Comparison of ENCODE assay signal across 8 cellular contexts in the genomic region with DNA sequence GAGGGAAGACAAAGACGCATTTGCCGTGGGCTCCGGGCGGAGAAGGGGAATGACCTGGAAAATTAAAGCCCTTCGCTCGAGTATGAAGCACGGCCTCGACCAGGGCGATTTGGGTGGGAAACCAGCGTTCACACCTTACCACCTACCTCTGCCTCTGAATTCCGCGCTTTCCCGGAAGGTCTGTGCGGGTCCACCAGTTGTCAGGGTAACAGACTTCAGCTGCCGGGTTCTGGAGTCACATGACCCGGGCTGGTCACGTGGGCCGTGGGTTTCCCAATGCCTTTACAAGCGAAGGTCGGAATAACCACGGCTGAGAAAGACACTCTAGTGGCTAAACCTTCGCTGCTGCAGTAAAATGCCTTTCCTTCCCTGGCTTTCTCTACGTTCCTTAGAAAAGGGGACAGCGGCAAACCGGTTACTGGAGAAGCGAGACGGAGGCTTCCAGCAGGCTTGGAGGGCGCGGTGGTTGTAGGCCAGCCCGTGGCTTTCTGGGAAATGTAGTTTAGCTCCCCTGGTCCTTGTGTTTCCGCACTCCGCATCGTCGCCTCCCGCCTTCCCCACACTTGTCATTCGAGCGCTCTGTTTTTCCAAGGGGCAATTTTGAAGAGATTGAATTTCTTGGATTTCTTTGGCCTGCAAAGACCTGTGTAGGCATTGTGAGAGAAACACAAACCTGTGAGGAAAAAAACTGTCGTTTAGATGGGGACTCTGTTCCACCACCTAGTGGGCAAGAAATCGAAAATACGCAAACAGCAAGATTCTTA. TPM values are rescaled to one million over a fixed set of nuclear protein-coding genes. Genes with fewer than 3 reads are reported as not detected.
DNase-seq lines count a peak whose midpoint lies in the region; ATAC-seq and TF ChIP-seq lines count a peak whose summit lies in the region.

A gene with protein sequence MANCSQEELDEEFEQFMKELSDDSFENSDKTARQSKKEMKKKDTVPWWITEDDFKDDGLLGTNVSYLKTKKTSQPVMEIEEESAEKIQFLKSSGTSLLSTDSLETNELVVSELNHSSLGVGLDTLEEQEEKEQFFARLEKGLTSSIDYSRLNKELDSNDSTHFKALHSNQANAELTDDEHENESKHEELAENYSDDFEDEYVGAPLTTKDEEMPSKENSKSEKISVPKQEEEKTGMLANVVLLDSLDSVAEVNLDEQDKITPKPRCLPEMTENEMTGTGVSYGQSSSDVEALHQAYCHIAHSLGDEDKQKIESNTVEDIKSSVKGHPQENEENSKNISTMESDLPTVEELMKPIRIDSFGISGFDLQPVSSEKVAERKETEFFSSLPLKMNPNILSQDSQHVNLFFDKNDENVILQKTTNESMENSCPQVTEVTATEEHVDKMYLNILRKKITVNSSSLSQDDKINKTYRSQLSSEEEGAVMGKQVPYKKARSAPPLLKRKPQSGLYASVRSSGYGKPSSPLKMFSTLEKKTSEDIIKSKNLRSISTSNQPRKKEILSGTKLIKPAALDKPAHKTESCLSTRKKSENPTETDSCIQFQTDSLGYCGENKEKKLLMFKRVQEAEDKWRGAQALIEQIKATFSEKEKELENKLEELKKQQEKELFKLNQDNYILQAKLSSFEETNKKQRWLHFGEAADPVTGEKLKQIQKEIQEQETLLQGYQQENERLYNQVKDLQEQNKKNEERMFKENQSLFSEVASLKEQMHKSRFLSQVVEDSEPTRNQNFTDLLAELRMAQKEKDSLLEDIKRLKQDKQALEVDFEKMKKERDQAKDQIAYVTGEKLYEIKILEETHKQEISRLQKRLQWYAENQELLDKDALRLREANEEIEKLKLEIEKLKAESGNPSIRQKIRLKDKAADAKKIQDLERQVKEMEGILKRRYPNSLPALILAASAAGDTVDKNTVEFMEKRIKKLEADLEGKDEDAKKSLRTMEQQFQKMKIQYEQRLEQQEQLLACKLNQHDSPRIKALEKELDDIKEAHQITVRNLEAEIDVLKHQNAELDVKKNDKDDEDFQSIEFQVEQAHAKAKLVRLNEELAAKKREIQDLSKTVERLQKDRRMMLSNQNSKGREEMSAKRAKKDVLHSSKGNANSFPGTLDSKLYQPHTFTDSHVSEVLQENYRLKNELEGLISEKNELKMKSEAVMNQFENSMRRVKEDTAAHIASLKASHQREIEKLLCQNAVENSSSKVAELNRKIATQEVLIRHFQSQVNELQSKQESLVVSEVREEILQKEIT (N-terminal part only) (minus strand): TSS at position 210 of the 764 bp plus-strand sequence. CDS start 1,250 bp downstream, outside the sequence.

- POLR2A ChIA-PET in CD4-positive, alpha-beta T cell (lab: Charles Lee): interaction anchor here (1.0 to 2.1 kb wide), 5 partner anchors 10 to 1450 kb away, joined by 4 to 16 read pairs (median 5); a partner anchor contains a TSS
- POLR2A ChIA-PET in activated CD4-positive, alpha-beta memory T cell treated with anti-CD3 and anti-CD28 coated beads, Interleukin-2, amount 10 ng/mL, durations not matched to agents 7 days and 5 days (lab: Charles Lee): no interaction called here

- peak within 1 kb of the TSS; percentile 99 for H3K4me3 Mint-ChIP-seq in CD4-positive, alpha-beta T cell
- peak within 1 kb of the TSS; percentile 96 for H3K4me3 Mint-ChIP-seq in activated CD4-positive, alpha-beta memory T cell treated with anti-CD3 and anti-CD28 coated beads, Interleukin-2, amount 10 ng/mL, durations not matched to agents 7 days and 5 days

- peaks cover 27% of the 10 kb centered on the region for H3K4me1 Mint-ChIP-seq in CD4-positive, alpha-beta T cell (ENCODE audit: low read depth)
- H3K4me1 Mint-ChIP-seq in activated CD4-positive, alpha-beta memory T cell treated with anti-CD3 and anti-CD28 coated beads, Interleukin-2, amount 10 ng/mL, durations not matched to agents 7 days and 5 days: peaks cover 21% of the 10 kb centered on the region

- ATAC-seq in CD4-positive, alpha-beta T cell (ENCODE audit: poor library complexity): peak; percentile 90
- ATAC-seq in GM19397 (IDR thresholded peaks at IDR 0.05; ENCODE audit: unreplicated experiment) (peak; percentile 99), HG03571 (IDR thresholded peaks at IDR 0.05; ENCODE audit: unreplicated experiment) (peak; percentile 99)

- H3K27me3 Mint-ChIP-seq in CD4-positive, alpha-beta T cell: peaks cover 14% of the 10 kb centered on the region
- peaks cover 8% of the 10 kb centered on the region for H3K27me3 Mint-ChIP-seq in activated CD4-positive, alpha-beta memory T cell treated with anti-CD3 and anti-CD28 coated beads, Interleukin-2, amount 10 ng/mL, durations not matched to agents 7 days and 5 days

- H3K9me3 ChIP-seq in CD4-positive, alpha-beta T cell (ENCODE audit: control insufficient read depth, low read length): no peaks in the 10 kb centered on the region

- peaks cover 4% of the 10 kb centered on the region for H3K27me3 ChIP-seq in CD4-positive, alpha-beta T cell (ENCODE audit: control insufficient read depth, insufficient read depth, low read length)

- peaks cover 4% of the 10 kb centered on the region for H3K36me3 Mint-ChIP-seq in CD4-positive, alpha-beta T cell (ENCODE audit: low read depth)
- H3K36me3 Mint-ChIP-seq in activated CD4-positive, alpha-beta memory T cell treated with anti-CD3 and anti-CD28 coated beads, Interleukin-2, amount 10 ng/mL, durations not matched to agents 7 days and 5 days (ENCODE audit: low read depth): no peaks in the 10 kb centered on the region

- intact Hi-C loops in CD4-positive, alpha-beta T cell (cut with DNase I, micrococcal nuclease): loop anchor here (1.0 to 10.0 kb wide), 6 partner anchors 343 to 1981 kb away; a partner anchor contains a TSS

- H3K27ac Mint-ChIP-seq in CD4-positive, alpha-beta T cell: peak within 1 kb of the TSS; percentile 86
- peak within 1 kb of the TSS; percentile 69 for H3K27ac Mint-ChIP-seq in activated CD4-positive, alpha-beta memory T cell treated with anti-CD3 and anti-CD28 coated beads, Interleukin-2, amount 10 ng/mL, durations not matched to agents 7 days and 5 days

- peak within 1 kb of the TSS; percentile 58 for H3K27ac ChIP-seq in CD4-positive, alpha-beta T cell (ENCODE audit: low read depth, low read length)

- no peaks in the 10 kb centered on the region for H3K9me3 Mint-ChIP-seq in CD4-positive, alpha-beta T cell
- H3K9me3 Mint-ChIP-seq in activated CD4-positive, alpha-beta memory T cell treated with anti-CD3 and anti-CD28 coated beads, Interleukin-2, amount 10 ng/mL, durations not matched to agents 7 days and 5 days: no peaks in the 10 kb centered on the region

- peak; percentile 76 to 87 (median 83) for DNase-seq in CD4-positive, alpha-beta T cell
- DNase-seq in NCI-H774 (lab: John Stamatoyannopoulos, UW) (peak; percentile 95), lung microvascular endothelial cell (ENCODE audit: low read depth in 2 of 2) (peak; percentile 88 to 91)
- peak; percentile 92 for DNase-seq in activated CD4-positive, alpha-beta memory T cell treated with anti-CD3 and anti-CD28 coated beads, Interleukin-2, amount 10 ng/mL, durations not matched to agents 7 days and 5 days
- DNase-seq in effector CD4-positive, alpha-beta T cell: peak; percentile 92
- peak; percentile 68 to 83 (median 76) for DNase-seq in stimulated activated CD4-positive, alpha-beta T cell treated with anti-CD3 and anti-CD28 coated beads, TNF-alpha, amount 100 ng/mL, for 48 hours (ENCODE audit: low read depth in 3 of 3)

- peak; percentile 83 for TF ChIP-seq CTCF in CD4-positive, alpha-beta T cell (IDR thresholded peaks at IDR 0.05)

- CTCF ChIA-PET in CD4-positive, alpha-beta T cell (lab: Charles Lee): interaction anchor here (0.7 to 1.5 kb wide), 9 partner anchors 8 to 1162 kb away, joined by 3 to 6 read pairs (median 4); a partner anchor contains a TSS
- CTCF ChIA-PET in activated CD4-positive, alpha-beta memory T cell treated with anti-CD3 and anti-CD28 coated beads, Interleukin-2, amount 10 ng/mL, durations not matched to agents 7 days and 5 days (lab: Charles Lee): interaction anchor here (0.6 to 2.5 kb wide), 21 partner anchors 9 to 1162 kb away, joined by 3 to 20 read pairs (median 4); a partner anchor contains a TSS

RNA-seq across cellular contexts. Expression of the gene that starts here (rescaled TPM):
- total RNA-seq in CD4-positive, alpha-beta T cell: 1 to 10 TPM; 2.6 to 2.8 TPM
- total RNA-seq in activated CD4-positive, alpha-beta memory T cell treated with anti-CD3 and anti-CD28 coated beads, Interleukin-2, amount 10 ng/mL, durations not matched to agents 7 days and 5 days: 1 to 10 TPM; 8.1 to 9.6 TPM
- 3.0 and 3.3 TPM in 2 replicates for total RNA-seq in lung microvascular endothelial cell

Comparison
In these comparisons a context has a peak if more than half of its experiments do, and no peak if none do; other contexts are left out.
1. Peak in every context shown above with its lines: DNase-seq, ATAC-seq and H3K27ac ChIP-seq.